Comparison of ENCODE assay signal across 14 cellular contexts in genomic region chr16:84839054-84839453, GRCh38. TPM values are rescaled to one million over a fixed set of nuclear protein-coding genes. Genes with fewer than 3 reads are reported as not detected.
DNase-seq lines count a peak whose midpoint lies in the region; ATAC-seq and TF ChIP-seq lines count a peak whose summit lies in the region.
"Had no signal": no experiment of that assay in that cellular context is flagged by ENCODE, and none has a peak within 500 bp of the region (broad histone marks: within the 10 kb centered on the region; RNA-seq: fewer than 3 reads in every experiment).

No MANE protein-coding gene starts in this region.

- no peak for TF ChIP-seq EP300 in transverse colon (IDR thresholded peaks at IDR 0.05; ENCODE audit: low read depth)

- no peak overlapping the region for H3K9ac ChIP-seq in endodermal cell (ENCODE audit: extremely low read depth, low read length, poor library complexity, severe bottlenecking)

- in situ Hi-C loops in transverse colon (cut with MboI; ENCODE audit: low pct_ligation_motif_present in 1 of 4, low pct_unique_long_range_greater_than_20kb in 1 of 4, low sequenced_read_pairs in 3 of 4), result no loop called here

- intact Hi-C loops in transverse colon (cut with DNase I; ENCODE audit: low total_unique reads), result no loop called here

- no peaks in the 10 kb centered on the region for H3K36me3 Mint-ChIP-seq in endodermal cell (ENCODE audit: low read depth)

- CTCF ChIA-PET in HEK293 (lab: Yijun Ruan, JAX), result interaction anchor here (0.8 to 1.3 kb wide), 3 partner anchors 92 to 132 kb away, joined by 3 to 4 read pairs (median 4); no protein-coding TSS in a partner anchor

- H3K9me3 ChIP-seq in HEK293 (ENCODE audit: control insufficient read depth, insufficient read depth, low read depth, low read length) (no peaks in the 10 kb centered on the region), transverse colon (no peaks in the 10 kb centered on the region), endodermal cell (ENCODE audit: control insufficient read depth, low read length) (no peaks in the 10 kb centered on the region)
- H3K9me3 ChIP-seq: left lung, neutrophil had no signal

- H3K27me3 ChIP-seq in transverse colon (no peaks in the 10 kb centered on the region), endodermal cell (ENCODE audit: control insufficient read depth, insufficient read depth, low read length, poor library complexity, severe bottlenecking) (peaks cover 18% of the 10 kb centered on the region)

- no peak overlapping the region for H3K4me3 Mint-ChIP-seq in endodermal cell
- H3K4me3 Mint-ChIP-seq: central memory CD8-positive, alpha-beta T cell had no signal

- peaks cover 17% of the 10 kb centered on the region for H3K4me1 Mint-ChIP-seq in endodermal cell
- H3K4me1 Mint-ChIP-seq: central memory CD8-positive, alpha-beta T cell had no signal

- H3K4me3 ChIP-seq in HEK293 (ENCODE audit: low read depth, low read length), result no peak overlapping the region
- H3K4me3 ChIP-seq in transverse colon, result no peak overlapping the region
- H3K4me3 ChIP-seq in endodermal cell (ENCODE audit: low read length), result no peak overlapping the region
- H3K4me3 ChIP-seq: left lung had no signal

- no peak overlapping the region for H3K27ac Mint-ChIP-seq in endodermal cell
- H3K27ac Mint-ChIP-seq: activated T-helper 2 cell treated with anti-CD3 and anti-CD28 coated beads, Interferon-gamma antibody, Interleukin-2, Interleukin-4, amounts not matched to agents 10 μg/mL and 5 μg/mL and 100 μg/mL, durations not matched to agents 14 hours and 24 hours and 36 hours had no signal

- POLR2A ChIA-PET in HEK293 (lab: Yijun Ruan, JAX), result interaction anchor here (1.6 to 2.2 kb wide), 2 partner anchors 12 to 19 kb away, joined by 4 to 9 read pairs; partner anchors contain the start of gene CRISPLD2

- ATAC-seq in GM19452 (IDR thresholded peaks at IDR 0.05; ENCODE audit: unreplicated experiment), result no peak
- ATAC-seq: left lung had no signal

- TF ChIP-seq CTCF in HEK293 (tag by site-specific recombination; IDR thresholded peaks at IDR 0.05) (no peak), transverse colon (IDR thresholded peaks at IDR 0.05) (no peak), endodermal cell (conservative IDR thresholded peaks at IDR 0.05) (no peak)

- no peak overlapping the region for H3K27ac ChIP-seq in HEK293 (ENCODE audit: extremely low read depth, low read depth, low read length)
- H3K27ac ChIP-seq in transverse colon, result peak overlapping the region in 3 of 4 donors; percentile 30 to 97 (median 83)
- H3K27ac ChIP-seq in endodermal cell (ENCODE audit: low read depth, low read length), result no peak overlapping the region
- H3K27ac ChIP-seq: left lung, neutrophil had no signal

- H3K4me1 ChIP-seq in HEK293 (ENCODE audit: control insufficient read depth, insufficient read depth, low read length) (no peaks in the 10 kb centered on the region), transverse colon (peaks cover 13 to 57% (median 39%) of the 10 kb centered on the region in 4 donors), endodermal cell (ENCODE audit: control insufficient read depth, insufficient read depth, low read length) (peaks cover 3% of the 10 kb centered on the region)

- DNase-seq in amniotic epithelial cell (ENCODE audit: low read depth), result peak; percentile 84
- peak; percentile 56 for DNase-seq in fibroblast of the conjunctiva (ENCODE audit: low read depth)
- no peak for DNase-seq in transverse colon
- no peak for DNase-seq in NCI-H1105 (lab: John Stamatoyannopoulos, UW)
- no peak for DNase-seq in endodermal cell
- DNase-seq: activated CD4-positive, alpha-beta T cell treated with anti-CD3 and anti-CD28 coated beads for 4 hours; DMS53; stimulated activated CD4-positive, alpha-beta T cell treated with anti-CD3 and anti-CD28 coated beads, Interleukin-15, amount 100 ng/mL, for 24 hours had no signal

- H3K9me3 Mint-ChIP-seq in endodermal cell, result no peaks in the 10 kb centered on the region
- H3K9me3 Mint-ChIP-seq: activated T-helper 2 cell treated with anti-CD3 and anti-CD28 coated beads, Interferon-gamma antibody, Interleukin-2, Interleukin-4, amounts not matched to agents 10 μg/mL and 5 μg/mL and 100 μg/mL, durations not matched to agents 14 hours and 24 hours and 36 hours; central memory CD8-positive, alpha-beta T cell had no signal

- 52% methylated on average over 7 of the region's 7 CpGs; no CpG with 5 or more reads in 1 of the 2 donors for WGBS in transverse colon (ENCODE audit: low coverage in 1 of 2), 2 donors
- WGBS in endodermal cell (ENCODE audit: insufficient coverage in 1 of 2, insufficient read length in 1 of 2), 2 experiments, result 88 to 93% methylated on average over 6 to 7 of the region's 7 CpGs

- H3K36me3 ChIP-seq in HEK293 (ENCODE audit: control insufficient read depth in 2 of 2, insufficient read depth in 1 of 2, low read length in 2 of 2), result no peaks in the 10 kb centered on the region
- H3K36me3 ChIP-seq in transverse colon, result no peaks in the 10 kb centered on the region
- H3K36me3 ChIP-seq in endodermal cell (ENCODE audit: control insufficient read depth, insufficient read depth, low read length), result no peaks in the 10 kb centered on the region

- no peak for TF ChIP-seq POLR2A in transverse colon (IDR thresholded peaks at IDR 0.05)

- H3K27me3 Mint-ChIP-seq in endodermal cell (ENCODE audit: insufficient read depth), result peaks cover 9% of the 10 kb centered on the region

TF ChIP-seq in HEK293, 187 proteins besides CTCF, POLR2A, EP300 and RAD21 (continues in another document):
- TF ChIP-seq ZNF518A (tag by site-specific recombination; conservative IDR thresholded peaks at IDR 0.05; ENCODE audit: low read depth) (no peak), ZNF132 (tag by site-specific recombination; IDR thresholded peaks at IDR 0.05; ENCODE audit: borderline replicate concordance) (no peak), ZNF335 (tag by site-specific recombination; conservative IDR thresholded peaks at IDR 0.05) (no peak), PRDM10 (tag by site-specific recombination; IDR thresholded peaks at IDR 0.05) (no peak), ZNF223 (tag by site-specific recombination; IDR thresholded peaks at IDR 0.05) (no peak)

RNA-seq across cellular contexts. Expression of gene CRISPLD2, which starts 19.3 kb away (rescaled TPM):
- total RNA-seq in transverse colon (100 to 1,000 TPM in 1 of 4 donors, 10 to 100 TPM in 3; 53.4 to 326 (median 71.0) TPM), endodermal cell (1 to 10 TPM; 5.0 to 9.3 TPM)
- 1.6 TPM for polyA plus RNA-seq in endodermal cell (2013, experiment 1 of 2)
- polyA plus RNA-seq in endodermal cell (2013, experiment 2 of 2), result 1.7 TPM

Comparison
In these comparisons a context has a peak if more than half of its experiments do, and no peak if none do; other contexts are left out.
1. H3K27ac ChIP-seq: peak in transverse colon (3 of 4); none in HEK293 (single experiment) and endodermal cell (single experiment).
2. DNase-seq: peak in amniotic epithelial cell (single experiment) and fibroblast of the conjunctiva (single experiment); none in transverse colon (single experiment), NCI-H1105 (single experiment) and endodermal cell (single experiment).
3. RNA of gene CRISPLD2, which starts 19.3 kb away (total RNA-seq): 53.4 to 326 TPM in transverse colon; 5.0 to 9.3 TPM in endodermal cell; every median in the first group is over 4 times any median in the second.